1 cellular context compared by ENCODE assay signal in genomic region chr15:76939715-76940114, GRCh38.
TF ChIP-seq lines count a peak whose summit lies in the region.

No MANE protein-coding gene starts in this region.

TF ChIP-seq in IMR-90, 13 proteins besides CTCF, POLR2A, EP300 and RAD21:
- TF ChIP-seq CEBPB (IDR thresholded peaks at IDR 0.05; ENCODE audit: low read depth, low read length) (peak; percentile 41; the same call in 1 of the 2 replicates), SMC3 (IDR thresholded peaks at IDR 0.05; ENCODE audit: low read depth, low read length) (no peak)
TF ChIP-seq in IMR-90: peak in this region for 1.
